24 cellular contexts compared by ENCODE assay signal in genomic region chr4:2331043-2331420, GRCh38.
"Had no signal": no experiment of that assay in that cellular context is flagged by ENCODE, and none has a peak within 500 bp of the region (broad histone marks: within the 10 kb centered on the region; RNA-seq: fewer than 3 reads in every experiment).

No MANE protein-coding gene starts in this region.

- H3K4me3 ChIP-seq: breast epithelium had no signal

- H3K4me1 ChIP-seq: breast epithelium had no signal

- H3K27me3 ChIP-seq: breast epithelium had no signal

- H3K27ac ChIP-seq: breast epithelium, VCaP had no signal

- ATAC-seq: activated CD8-positive, alpha-beta T cell treated with anti-CD3 and anti-CD28 coated beads, Interleukin-2, amount 10 ng/mL, durations not matched to agents 7 days and 5 days; T-cell had no signal

- H3K36me3 ChIP-seq: breast epithelium had no signal

- DNase-seq: activated CD4-positive, CD25-positive, alpha-beta regulatory T cell; activated CD8-positive, alpha-beta memory T cell treated with anti-CD3 and anti-CD28 coated beads, Interleukin-2, amount 50 U/mL, for 48 hours; activated CD8-positive, alpha-beta T cell treated with anti-CD3 and anti-CD28 coated beads, Interleukin-2, amount 10 ng/mL, durations not matched to agents 7 days and 5 days; activated effector memory CD4-positive, alpha-beta T cell treated with Interleukin-2 at 50 U/mL for 16 hours; activated naive CD4-positive, alpha-beta T cell; activated T-cell treated with anti-CD3 and anti-CD28 coated beads, Interleukin-2, amount 50 U/mL, for 1 hour; caudate nucleus; Kasumi-1; KBM-7; MV-4-11; NCI-H1105; NCI-H1436; NCI-H1694 treated with DMSO at 0.1 percent for 48 hours; NCI-H2029 treated with DMSO at 0.1 percent for 48 hours; NCI-H510A treated with DMSO at 0.1 percent for 48 hours; NCI-H69; NK-92 treated with Interleukin-12 subunit alpha and Interleukin-12 subunit beta, amount 100 ng/mL, for 24 hours; OCI-M1; SIG-M5; T-cell; T-helper 2 cell; T1000 had no signal
